Comparison of ENCODE assay signal across 19 cellular contexts in the genomic region with DNA sequence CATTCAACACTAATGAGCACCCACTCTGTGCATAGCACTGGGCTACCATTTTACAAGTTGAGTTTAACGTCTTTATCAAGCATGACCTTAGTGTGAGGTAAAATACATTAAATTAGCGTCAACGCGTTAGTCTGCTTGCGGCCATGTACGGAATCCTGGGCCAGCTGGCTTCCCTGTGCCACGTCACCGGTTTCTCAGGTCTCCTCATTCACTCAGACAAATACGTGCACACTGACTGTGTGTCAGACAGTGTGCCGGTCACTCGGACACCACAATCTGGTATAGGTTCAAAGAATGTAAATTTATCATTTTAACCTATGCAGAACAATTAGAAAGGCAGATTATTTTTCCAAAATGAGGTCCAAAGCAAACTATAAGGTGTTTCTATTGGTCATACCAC. TPM values are rescaled to one million over a fixed set of nuclear protein-coding genes. Genes with fewer than 3 reads are reported as not detected.
DNase-seq lines count a peak whose midpoint lies in the region; ATAC-seq, FAIRE-seq and TF ChIP-seq lines count a peak whose summit lies in the region.
"Had no signal": no experiment of that assay in that cellular context is flagged by ENCODE, and none has a peak within 500 bp of the region (broad histone marks: within the 10 kb centered on the region; RNA-seq: fewer than 3 reads in every experiment).

No MANE protein-coding gene starts in this region.

- 96% methylated on average over 11 of the region's 11 CpGs for WGBS in HepG2 (ENCODE audit: low lambda C conversion rate)
- WGBS in right lobe of liver (ENCODE audit: insufficient coverage, low coverage, low lambda C conversion rate, missing lambda C conversion rate) = 44% methylated on average over 1 of the region's 11 CpGs
- 90 to 95% methylated on average over 11 of the region's 11 CpGs for WGBS in thyroid gland, 2 donors

- dilution Hi-C loops in keratinocyte (cut with MboI; ENCODE audit: extremely low pct_ligation_motif_present, low sequenced_read_pairs) = no loop called here

- H2AFZ ChIP-seq in HepG2 (ENCODE audit: low read length) (no peak overlapping the region), keratinocyte (ENCODE audit: control insufficient read depth, low read length) (no peak overlapping the region)

- H3K4me2 ChIP-seq in HepG2 (ENCODE audit: low read depth, low read length) = no peak overlapping the region
- H3K4me2 ChIP-seq in keratinocyte (ENCODE audit: control insufficient read depth, extremely low read depth, insufficient read depth, low read depth, low read length) = no peak overlapping the region
- H3K4me2 ChIP-seq: BLaER1 treated with 17β-estradiol and CSF1 and Interleukin-3, amounts not matched to agents 10 nM and 100 nM had no signal

- no peak overlapping the region for H3K9ac ChIP-seq in HepG2 (ENCODE audit: insufficient read depth, low read depth, low read length)
- no peak overlapping the region for H3K9ac ChIP-seq in SK-N-MC (ENCODE audit: insufficient read length)
- H3K9ac ChIP-seq in keratinocyte (ENCODE audit: control insufficient read depth, extremely low read depth, insufficient read depth, low read length) = no peak overlapping the region
- H3K9ac ChIP-seq: BLaER1 treated with 17β-estradiol and CSF1 and Interleukin-3, amounts not matched to agents 10 nM and 100 nM had no signal

- H3K36me3 ChIP-seq in HepG2 (replicated peaks in 1 of 2; ENCODE audit: control insufficient read depth in 1 of 2, insufficient read depth in 2 of 2, low read length in 2 of 2) (peaks cover 11 to 45% of the 10 kb centered on the region in 2 experiments; a peak in 4 of 5 replicates), right lobe of liver (peaks cover 8 to 37% (median 13%) of the 10 kb centered on the region in 4 donors), SK-N-MC (ENCODE audit: insufficient read depth, low read length) (peaks cover 49% of the 10 kb centered on the region), keratinocyte (ENCODE audit: control insufficient read depth in 2 of 2, extremely low read depth in 1 of 2, insufficient read depth in 2 of 2, low read length in 2 of 2) (peaks cover 15 to 31% of the 10 kb centered on the region in 2 experiments), thyroid gland (peaks cover 0 to 4% of the 10 kb centered on the region in 2 donors)

- no peak for TF ChIP-seq POLR2A in HepG2 (IDR thresholded peaks at IDR 0.05; ENCODE audit: insufficient read depth in 1 of 2, low read depth in 2 of 2, low read length in 2 of 2)
- TF ChIP-seq POLR2A in right lobe of liver (IDR thresholded peaks at IDR 0.05) = no peak
- TF ChIP-seq POLR2A in thyroid gland (IDR thresholded peaks at IDR 0.05) = no peak

- in situ Hi-C loops in HepG2 (cut with HindIII; ENCODE audit: extremely low pct_ligation_motif_present, low pct_unique_long_range_greater_than_20kb) = no loop called here

- ATAC-seq in HepG2 (no peak), right lobe of liver (no peak)
- ATAC-seq: GM12878 had no signal

- no peak overlapping the region for H3K4me3 ChIP-seq in HepG2 (replicated peaks in 1 of 3; ENCODE audit: insufficient read depth in 1 of 3, low read depth in 2 of 3, low read length in 3 of 3)
- H3K4me3 ChIP-seq in right lobe of liver = no peak overlapping the region
- H3K4me3 ChIP-seq in SK-N-MC = no peak overlapping the region
- H3K4me3 ChIP-seq in keratinocyte (ENCODE audit: control insufficient read depth in 2 of 3, extremely low read depth in 1 of 3, insufficient read depth in 2 of 3, low read depth in 1 of 3, low read length in 3 of 3) = no peak overlapping the region
- no peak overlapping the region for H3K4me3 ChIP-seq in thyroid gland (replicated peaks in 1 of 3)
- H3K4me3 ChIP-seq: BLaER1 treated with 17β-estradiol and CSF1 and Interleukin-3, amounts not matched to agents 10 nM and 100 nM; GM12878; HAP-1 had no signal

- POLR2A ChIA-PET in HepG2 (lab: Yijun Ruan, JAX) = no interaction called here

- H3K79me2 ChIP-seq in HepG2 (ENCODE audit: insufficient read depth, low read length) = peaks cover 13% of the 10 kb centered on the region
- peaks cover 45% of the 10 kb centered on the region for H3K79me2 ChIP-seq in keratinocyte (ENCODE audit: control insufficient read depth, insufficient read depth, low read length)

- H4K20me1 ChIP-seq in HepG2 (ENCODE audit: insufficient read depth, low read length) = 0 out of 2 replicates have a peak, but pooled peaks cover 3% of the 10 kb centered on the region
- peaks cover 12% of the 10 kb centered on the region for H4K20me1 ChIP-seq in keratinocyte (ENCODE audit: control insufficient read depth, extremely low read depth, insufficient read depth, low read length)

- no peak for TF ChIP-seq CTCF in HepG2 (CRISPR knock-in tag; IDR thresholded peaks at IDR 0.05)
- no peak for TF ChIP-seq CTCF in right lobe of liver (IDR thresholded peaks at IDR 0.05)
- no peak for TF ChIP-seq CTCF in keratinocyte (optimal IDR thresholded peaks at IDR 0.05 in 1 of 3, IDR thresholded peaks at IDR 0.05 in 1 of 3, conservative IDR thresholded peaks at IDR 0.05 in 1 of 3; ENCODE audit: extremely low read depth in 1 of 3, insufficient read depth in 2 of 3, low read length in 3 of 3)
- no peak for TF ChIP-seq CTCF in thyroid gland (IDR thresholded peaks at IDR 0.05)
- TF ChIP-seq CTCF in D721Med (IDR thresholded peaks at IDR 0.05; ENCODE audit: insufficient read depth, missing control alignments) = no peak

- H3K9me1 ChIP-seq in keratinocyte (ENCODE audit: control insufficient read depth, extremely low read depth, insufficient read depth, low read length) = peaks cover 3% of the 10 kb centered on the region

- TSS peak; percentile 63 for BruUV-seq in HepG2 (replicated peaks; lab: Mats Ljungman, UMichigan)

- CTCF ChIA-PET in HepG2 (lab: Yijun Ruan, JAX; ENCODE audit: low intra/inter-chr PET ratio, low total read pairs) = no interaction called here

- no peak for TF ChIP-seq RAD21 in HepG2 (CRISPR knock-in tag; IDR thresholded peaks at IDR 0.05)

- intact Hi-C loops in HepG2 (cut with micrococcal nuclease; ENCODE audit: unreplicated experiment) = no loop called here
- intact Hi-C loops in right lobe of liver (cut with DNase I) = no loop called here
- intact Hi-C loops in thyroid gland (cut with DNase I) = no loop called here

- no peaks in the 10 kb centered on the region for H3K27me3 ChIP-seq in HepG2 (ENCODE audit: control insufficient read depth in 1 of 2, insufficient read depth in 2 of 2, low read length in 2 of 2)
- no peaks in the 10 kb centered on the region for H3K27me3 ChIP-seq in right lobe of liver
- H3K27me3 ChIP-seq in keratinocyte (ENCODE audit: control insufficient read depth, extremely low read depth, insufficient read depth, low read length) = no peaks in the 10 kb centered on the region
- H3K27me3 ChIP-seq in thyroid gland = no peaks in the 10 kb centered on the region
- H3K27me3 ChIP-seq: BLaER1 treated with 17β-estradiol and CSF1 and Interleukin-3, amounts not matched to agents 10 nM and 100 nM had no signal

- H3K27ac ChIP-seq in HepG2 (ENCODE audit: extremely low read length, insufficient read depth, low read length) (no peak overlapping the region), right lobe of liver (no peak overlapping the region), SK-N-MC (0 out of 2 replicates have a peak overlapping the region, but pooled peaks have one; percentile 5), keratinocyte (ENCODE audit: control insufficient read depth, insufficient read depth, low read length) (no peak overlapping the region), thyroid gland (peak overlapping the region; percentile 69 to 84 (median 83))
- H3K27ac ChIP-seq: BLaER1 treated with 17β-estradiol and CSF1 and Interleukin-3, amounts not matched to agents 10 nM and 100 nM; HL-60 had no signal

- H3K9me3 ChIP-seq in HepG2 (ENCODE audit: low read length) (no peaks in the 10 kb centered on the region), right lobe of liver (no peaks in the 10 kb centered on the region), SK-N-MC (ENCODE audit: low read depth, low read length) (no peaks in the 10 kb centered on the region), keratinocyte (ENCODE audit: control insufficient read depth, low read depth, low read length) (no peaks in the 10 kb centered on the region), thyroid gland (no peaks in the 10 kb centered on the region)
- H3K9me3 ChIP-seq: BLaER1 treated with 17β-estradiol and CSF1 and Interleukin-3, amounts not matched to agents 10 nM and 100 nM; HAP-1 had no signal

- no peak for FAIRE-seq in HepG2 (lab: Jason Lieb, UNC)
- FAIRE-seq in keratinocyte (lab: Jason Lieb, UNC) = peak; percentile 5
- FAIRE-seq in D721Med (lab: Jason Lieb, UNC) = no peak
- FAIRE-seq: GM12878, GM18507, H1 had no signal

- no peak for DNase-seq in HepG2 (ENCODE audit: low spot score)
- no peak for DNase-seq in right lobe of liver
- no peak for DNase-seq in SK-N-MC (ENCODE audit: low read depth, low spot score)
- DNase-seq in keratinocyte (ENCODE audit: low read depth, low spot score) = no peak
- no peak for DNase-seq in thyroid gland
- no peak for DNase-seq in globus pallidus (ENCODE audit: low spot score)
- no peak for DNase-seq in stimulated activated CD4-positive, alpha-beta T cell treated with anti-CD3 and anti-CD28 coated beads, Interleukin-12 subunit alpha, Interleukin-12 subunit beta, amount 100 ng/mL, for 4 hours
- DNase-seq in D721Med (ENCODE audit: insufficient read length, low spot score) = no peak
- DNase-seq: 8988T; ACHN; Calu3; CD4-positive, CD25-positive, alpha-beta regulatory T cell; DMS79 had no signal

- no peak for TF ChIP-seq EP300 in HepG2 (IDR thresholded peaks at IDR 0.05; ENCODE audit: low read depth in 2 of 2, low read length in 2 of 2)
- no peak for TF ChIP-seq EP300 in HepG2 (CRISPR knock-in tag; IDR thresholded peaks at IDR 0.05; ENCODE audit: borderline replicate concordance)

- H3K4me1 ChIP-seq in HepG2 (ENCODE audit: insufficient read depth, low read length) = no peaks in the 10 kb centered on the region
- H3K4me1 ChIP-seq in right lobe of liver = no peaks in the 10 kb centered on the region
- peaks cover 18% of the 10 kb centered on the region for H3K4me1 ChIP-seq in keratinocyte (ENCODE audit: control insufficient read depth, extremely low read depth, insufficient read depth, low read length)
- peaks cover 30 to 49% of the 10 kb centered on the region in 2 donors for H3K4me1 ChIP-seq in thyroid gland
- H3K4me1 ChIP-seq: HAP-1 had no signal

RNA-seq across cellular contexts. Expression of gene YWHAE, which starts 21.4 kb away (rescaled TPM):
- total RNA-seq in HepG2 (2016; rRNA removed; fragmentation: Illumina TruSeq; extraction: Trizol) (256 and 504 TPM in 2 replicates), right lobe of liver (100 to 1,000 TPM; 167 to 446 (median 217) TPM), thyroid gland (1,000 to 10,000 TPM in 1 of 4 donors, 100 to 1,000 TPM in 3; 553 to 1,135 (median 724) TPM)
- 47.1 and 52.6 TPM in 2 replicates for total RNA-seq in HepG2 (2016; cell fraction: cytosol; rRNA removed; fragmentation: Illumina TruSeq; extraction: Trizol; ENCODE audit: low read depth)
- total RNA-seq in HepG2 (2016; cell fraction: insoluble cytoplasmic fraction; rRNA removed; fragmentation: Illumina TruSeq; extraction: Trizol) = 277 and 538 TPM in 2 replicates
- 139 and 150 TPM in 2 replicates for total RNA-seq in HepG2 (2016; cell fraction: membrane; rRNA removed; fragmentation: Illumina TruSeq; extraction: Trizol)
- total RNA-seq in HepG2 (2016; cell fraction: nucleus; rRNA removed; fragmentation: Illumina TruSeq; extraction: Trizol) = 149 and 165 TPM in 2 replicates
- polyA plus RNA-seq in HepG2 (2011; rRNA removed) (249 and 335 TPM in 2 replicates), keratinocyte (468 to 1,322 TPM (median 739 TPM) in 3 replicates)
- polyA plus RNA-seq in HepG2 (2011; cell fraction: cytosol; rRNA removed) = 317 and 360 TPM in 2 replicates
- 61.1 and 72.7 TPM in 2 replicates for polyA plus RNA-seq in HepG2 (2011; cell fraction: nucleus; rRNA removed)
- 349 and 597 TPM in 2 replicates for polyA plus RNA-seq in HepG2 (2012)
- 53.7 and 53.8 TPM in 2 replicates for polyA plus RNA-seq in HepG2 (2016; cell fraction: cytosol; fragmentation: Illumina TruSeq; extraction: Trizol; ENCODE audit: low read depth)
- 882 and 909 TPM in 2 replicates for polyA plus RNA-seq in HepG2 (2016; cell fraction: insoluble cytoplasmic fraction; fragmentation: Illumina TruSeq; extraction: Trizol; ENCODE audit: low read depth)
- polyA plus RNA-seq in HepG2 (2016; cell fraction: membrane; fragmentation: Illumina TruSeq; extraction: Trizol; ENCODE audit: low read depth) = 149 and 156 TPM in 2 replicates
- 279 and 293 TPM in 2 replicates for polyA plus RNA-seq in HepG2 (2016; cell fraction: nucleus; fragmentation: Illumina TruSeq; extraction: Trizol; ENCODE audit: insufficient read depth, low read depth)
- 266 and 357 TPM in 2 replicates for polyA minus RNA-seq in HepG2 (2011; rRNA and poly(A)+ RNA removed; ENCODE audit: low replicate concordance)
- polyA minus RNA-seq in HepG2 (2011; cell fraction: cytosol; rRNA and poly(A)+ RNA removed) = 327 and 341 TPM in 2 replicates
- 88.1 and 126 TPM in 2 replicates for polyA minus RNA-seq in HepG2 (2011; cell fraction: nucleus; rRNA and poly(A)+ RNA removed)
- polyA plus RNA-seq in keratinocyte (2011; ENCODE audit: low read depth) = 1,692 TPM
- 729 and 842 TPM in 2 replicates for polyA plus RNA-seq in keratinocyte (2011; cell fraction: cytosol; rRNA removed)
- polyA plus RNA-seq in keratinocyte (2011; cell fraction: nucleus; rRNA removed) = 360 and 563 TPM in 2 replicates
- polyA plus RNA-seq in keratinocyte (2012; ENCODE audit: low replicate concordance) = 665 and 1,046 TPM in 2 replicates
- polyA minus RNA-seq in keratinocyte = 144 to 656 TPM (median 449 TPM) in 3 replicates
- polyA minus RNA-seq in keratinocyte (2011; cell fraction: cytosol; rRNA and poly(A)+ RNA removed) = 1,051 TPM
- polyA minus RNA-seq in keratinocyte (2011; cell fraction: nucleus; rRNA and poly(A)+ RNA removed) = 134 and 185 TPM in 2 replicates

RNA-seq across cellular contexts. Expression of gene CRK, which starts 34.6 kb away (rescaled TPM):
- 54.2 and 66.2 TPM in 2 replicates for total RNA-seq in HepG2 (2016; rRNA removed; fragmentation: Illumina TruSeq; extraction: Trizol)
- total RNA-seq in HepG2 (2016; cell fraction: cytosol; rRNA removed; fragmentation: Illumina TruSeq; extraction: Trizol; ENCODE audit: low read depth) = 6.4 and 7.7 TPM in 2 replicates
- total RNA-seq in HepG2 (2016; cell fraction: insoluble cytoplasmic fraction; rRNA removed; fragmentation: Illumina TruSeq; extraction: Trizol) = 55.2 and 65.5 TPM in 2 replicates
- 35.0 and 35.8 TPM in 2 replicates for total RNA-seq in HepG2 (2016; cell fraction: membrane; rRNA removed; fragmentation: Illumina TruSeq; extraction: Trizol)
- 21.6 and 23.7 TPM in 2 replicates for total RNA-seq in HepG2 (2016; cell fraction: nucleus; rRNA removed; fragmentation: Illumina TruSeq; extraction: Trizol)
- polyA plus RNA-seq in HepG2 (2011; rRNA removed) = 42.3 and 47.4 TPM in 2 replicates
- polyA plus RNA-seq in HepG2 (2011; cell fraction: cytosol; rRNA removed) = 32.4 and 45.6 TPM in 2 replicates
- polyA plus RNA-seq in HepG2 (2011; cell fraction: nucleus; rRNA removed) = 7.9 and 11.0 TPM in 2 replicates
- polyA plus RNA-seq in HepG2 (2012) = 27.3 and 28.9 TPM in 2 replicates
- polyA plus RNA-seq in HepG2 (2016; cell fraction: cytosol; fragmentation: Illumina TruSeq; extraction: Trizol; ENCODE audit: low read depth) = 3.5 and 3.6 TPM in 2 replicates
- polyA plus RNA-seq in HepG2 (2016; cell fraction: insoluble cytoplasmic fraction; fragmentation: Illumina TruSeq; extraction: Trizol; ENCODE audit: low read depth) = 56.6 and 59.0 TPM in 2 replicates
- polyA plus RNA-seq in HepG2 (2016; cell fraction: membrane; fragmentation: Illumina TruSeq; extraction: Trizol; ENCODE audit: low read depth) = 19.4 and 19.8 TPM in 2 replicates
- polyA plus RNA-seq in HepG2 (2016; cell fraction: nucleus; fragmentation: Illumina TruSeq; extraction: Trizol; ENCODE audit: insufficient read depth, low read depth) = 30.2 and 30.5 TPM in 2 replicates
- polyA minus RNA-seq in HepG2 (2011; rRNA and poly(A)+ RNA removed; ENCODE audit: low replicate concordance) = 31.9 and 49.0 TPM in 2 replicates
- polyA minus RNA-seq in HepG2 (2011; cell fraction: cytosol; rRNA and poly(A)+ RNA removed) = 31.0 and 34.3 TPM in 2 replicates
- polyA minus RNA-seq in HepG2 (2011; cell fraction: nucleus; rRNA and poly(A)+ RNA removed) = 13.8 and 19.4 TPM in 2 replicates
- total RNA-seq in right lobe of liver = 10 to 100 TPM; 33.9 to 58.6 (median 47.6) TPM
- 111 to 127 TPM (median 117 TPM) in 3 replicates for polyA plus RNA-seq in keratinocyte
- polyA plus RNA-seq in keratinocyte (2011; ENCODE audit: low read depth) = 62.6 TPM
- polyA plus RNA-seq in keratinocyte (2011; cell fraction: cytosol; rRNA removed) = 104 and 167 TPM in 2 replicates
- 97.2 and 110 TPM in 2 replicates for polyA plus RNA-seq in keratinocyte (2011; cell fraction: nucleus; rRNA removed)
- 53.2 and 70.0 TPM in 2 replicates for polyA plus RNA-seq in keratinocyte (2012; ENCODE audit: low replicate concordance)
- 48.3 to 129 TPM (median 105 TPM) in 3 replicates for polyA minus RNA-seq in keratinocyte
- polyA minus RNA-seq in keratinocyte (2011; cell fraction: cytosol; rRNA and poly(A)+ RNA removed) = 91.1 TPM
- 43.7 and 74.3 TPM in 2 replicates for polyA minus RNA-seq in keratinocyte (2011; cell fraction: nucleus; rRNA and poly(A)+ RNA removed)
- total RNA-seq in thyroid gland = 100 to 1,000 TPM in 2 of 4 donors, 10 to 100 TPM in 2; 89.6 to 140 (median 98.7) TPM

Comparison
In these comparisons a context has a peak if more than half of its experiments do, and no peak if none do; other contexts are left out.
1. H3K27ac ChIP-seq: peak in SK-N-MC (single experiment) and thyroid gland (3 of 3); none in HepG2 (single experiment), right lobe of liver (0 of 3) and keratinocyte (single experiment).